15 cellular contexts compared by ENCODE assay signal in genomic region chr5:101605700-101606099, GRCh38.
DNase-seq lines count a peak whose midpoint lies in the region; ATAC-seq and TF ChIP-seq lines count a peak whose summit lies in the region.
"Had no signal": no experiment of that assay in that cellular context is flagged by ENCODE, and none has a peak within 500 bp of the region (broad histone marks: within the 10 kb centered on the region; RNA-seq: fewer than 3 reads in every experiment).

No MANE protein-coding gene starts in this region.

- DNase-seq in amniotic stem cell (lab: John Stamatoyannopoulos, UW): no peak
- DNase-seq in HCEC 1CT: no peak
- no peak for DNase-seq in glomerular visceral epithelial cell (ENCODE audit: extremely low spot score)
- DNase-seq: activated naive CD4-positive, alpha-beta T cell; BE2C; DMS53; NCI-H187; NCI-H524 treated with DMSO at 0.1 percent for 48 hours; T-helper 1 cell had no signal

- TF ChIP-seq CTCF in OCI-LY3 (IDR thresholded peaks at IDR 0.05; ENCODE audit: low read depth, low read length): no peak

- H3K79me2 ChIP-seq in OCI-LY3 (ENCODE audit: low read length): no peaks in the 10 kb centered on the region

- H4K20me1 ChIP-seq in OCI-LY3 (ENCODE audit: insufficient read depth, low read length): no peaks in the 10 kb centered on the region

- no peaks in the 10 kb centered on the region for H3K9me3 ChIP-seq in OCI-LY3 (ENCODE audit: insufficient read depth, low read length)
- H3K9me3 ChIP-seq: BE2C had no signal

- no peaks in the 10 kb centered on the region for H3K27me3 ChIP-seq in OCI-LY3 (ENCODE audit: low read depth, low read length)
- H3K27me3 ChIP-seq: BE2C had no signal

- no peak overlapping the region for H3K27ac ChIP-seq in OCI-LY3 (ENCODE audit: low read length)

- no peaks in the 10 kb centered on the region for H3K36me3 ChIP-seq in OCI-LY3 (replicated peaks; ENCODE audit: low read depth, low read length)
- H3K36me3 ChIP-seq: BE2C had no signal

- H3K4me3 ChIP-seq in OCI-LY3 (ENCODE audit: low read length): no peak overlapping the region

- ATAC-seq in GM18907 (IDR thresholded peaks at IDR 0.05; ENCODE audit: unreplicated experiment) (peak; percentile 79), GM21619 (IDR thresholded peaks at IDR 0.05; ENCODE audit: unreplicated experiment) (peak; percentile 65), HG03175 (IDR thresholded peaks at IDR 0.05; ENCODE audit: unreplicated experiment) (peak; percentile 65), GM18873 (IDR thresholded peaks at IDR 0.05; ENCODE audit: low FRiP score, unreplicated experiment) (no peak)
- ATAC-seq: activated CD4-positive, CD25-positive, alpha-beta regulatory T cell treated with anti-CD3 and anti-CD28 coated beads, Interleukin-2, amount 50 U/mL, for 24 hours had no signal

- H3K9ac ChIP-seq in OCI-LY3 (ENCODE audit: low read length): no peak overlapping the region

- H3K4me1 ChIP-seq in OCI-LY3 (ENCODE audit: low read length): peaks cover 10% of the 10 kb centered on the region
- H3K4me1 ChIP-seq: BE2C had no signal

- H3K4me2 ChIP-seq in OCI-LY3 (ENCODE audit: low read length): 0 out of 2 replicates have a peak overlapping the region, but pooled peaks have one; percentile 2

- no peak overlapping the region for H2AFZ ChIP-seq in OCI-LY3 (ENCODE audit: low read depth, low read length)
